1 cellular context compared by ENCODE assay signal in genomic region chr7:497946-498655, GRCh38.
TF ChIP-seq lines count a peak whose summit lies in the region.

No MANE protein-coding gene starts in this region.

TF ChIP-seq in GM23338, 12 proteins besides CTCF, POLR2A, EP300 and RAD21 (continued from another document):
- no peak for TF ChIP-seq ZNF462 (CRISPR knock-in tag; IDR thresholded peaks at IDR 0.05)
- TF ChIP-seq, protein P1, sequence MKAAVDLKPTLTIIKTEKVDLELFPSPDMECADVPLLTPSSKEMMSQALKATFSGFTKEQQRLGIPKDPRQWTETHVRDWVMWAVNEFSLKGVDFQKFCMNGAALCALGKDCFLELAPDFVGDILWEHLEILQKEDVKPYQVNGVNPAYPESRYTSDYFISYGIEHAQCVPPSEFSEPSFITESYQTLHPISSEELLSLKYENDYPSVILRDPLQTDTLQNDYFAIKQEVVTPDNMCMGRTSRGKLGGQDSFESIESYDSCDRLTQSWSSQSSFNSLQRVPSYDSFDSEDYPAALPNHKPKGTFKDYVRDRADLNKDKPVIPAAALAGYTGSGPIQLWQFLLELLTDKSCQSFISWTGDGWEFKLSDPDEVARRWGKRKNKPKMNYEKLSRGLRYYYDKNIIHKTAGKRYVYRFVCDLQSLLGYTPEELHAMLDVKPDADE (IDR thresholded peaks at IDR 0.05), result no peak
- no peak for TF ChIP-seq POLR2AphosphoS5 (IDR thresholded peaks at IDR 0.05; ENCODE audit: low read depth)
- no peak for TF ChIP-seq ZNF331 (CRISPR knock-in tag; IDR thresholded peaks at IDR 0.05; ENCODE audit: low read depth)
- TF ChIP-seq NANOG (IDR thresholded peaks at IDR 0.05; ENCODE audit: borderline replicate concordance), result no peak
- TF ChIP-seq ZNF114 (CRISPR knock-in tag; IDR thresholded peaks at IDR 0.05), result no peak
- TF ChIP-seq EZH2phosphoT487 (IDR thresholded peaks at IDR 0.05; ENCODE audit: unreplicated experiment), result no peak
